ENCODE assay signal across 27 cellular contexts in the genomic region with DNA sequence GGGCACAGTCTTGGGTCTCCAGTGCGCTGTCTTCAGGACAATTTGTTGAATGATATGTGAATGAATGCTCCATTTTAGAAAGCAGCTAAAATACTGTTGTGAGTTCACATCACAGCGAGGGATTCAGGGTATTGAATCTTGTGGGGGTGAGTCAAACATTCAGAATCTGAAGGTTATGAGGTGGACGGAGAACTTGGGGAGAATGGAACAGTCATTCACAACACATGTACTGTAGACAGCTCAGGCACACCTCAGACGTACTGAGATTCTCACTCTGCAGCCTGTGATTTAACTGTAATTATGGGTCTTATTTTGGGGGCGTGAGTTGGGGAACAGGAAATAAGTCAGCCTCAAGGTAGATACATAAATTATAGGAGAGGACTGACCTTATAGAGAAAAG. TPM values are rescaled to one million over a fixed set of nuclear protein-coding genes. Genes with fewer than 3 reads are reported as not detected.
DNase-seq lines count a peak whose midpoint lies in the region; ATAC-seq and TF ChIP-seq lines count a peak whose summit lies in the region.
"Had no signal": no experiment of that assay in that cellular context is flagged by ENCODE, and none has a peak within 500 bp of the region (broad histone marks: within the 10 kb centered on the region; RNA-seq: fewer than 3 reads in every experiment).

No MANE protein-coding gene starts in this region.

- TF ChIP-seq CTCF in astrocyte of the cerebellum (IDR thresholded peaks at IDR 0.05; ENCODE audit: low read depth, low read length, missing control alignments), result no peak
- TF ChIP-seq CTCF in GM23338 (conservative IDR thresholded peaks at IDR 0.05; ENCODE audit: low read depth in 2 of 2), result no peak
- no peak for TF ChIP-seq CTCF in neural progenitor cell (IDR thresholded peaks at IDR 0.05)
- no peak for TF ChIP-seq CTCF in RWPE1 (conservative IDR thresholded peaks at IDR 0.05; ENCODE audit: low read depth)

- H3K4me3 Mint-ChIP-seq in GM23338 (no peak overlapping the region), neural progenitor cell (no peak overlapping the region)
- H3K4me3 Mint-ChIP-seq: activated T-cell treated with anti-CD3 and anti-CD28 coated beads, Interleukin-2, amount 50 U/mL, for 24 hours; central memory CD8-positive, alpha-beta T cell; natural killer cell treated with Interleukin-12 subunit alpha and Interleukin-12 subunit beta and Interleukin-15 and Interleukin-18, amount 100 ng/mL, for 72 hours had no signal

- DNase-seq in AG08396 (ENCODE audit: low spot score) (peak; percentile 20), HT1080 (ENCODE audit: low read depth) (peak; percentile 79), astrocyte of the cerebellum (ENCODE audit: low read depth) (peak; percentile 24), iris pigment epithelial cell (ENCODE audit: low read depth) (peak; percentile 89), GM23338 (ENCODE audit: low spot score) (no peak), neural progenitor cell (ENCODE audit: low spot score) (no peak), RWPE1 (ENCODE audit: low spot score) (no peak), ureter (ENCODE audit: low spot score) (no peak)
- DNase-seq: activated CD4-positive, alpha-beta T cell treated with anti-CD3 and anti-CD28 coated beads for 1 hour; activated CD8-positive, alpha-beta memory T cell treated with anti-CD3 and anti-CD28 coated beads for 24 hours; activated naive CD4-positive, alpha-beta T cell treated with Interleukin-2 at 50 U/mL for 16 hours; activated T-cell treated with anti-CD3 and anti-CD28 coated beads, Interleukin-2, amount 50 U/mL, for 24 hours; amygdala; Calu3; KBM-7; NCI-H1436 treated with DMSO at 0.1 percent for 48 hours; NCI-H526 treated with DMSO at 0.1 percent for 48 hours; right cardiac atrium; stimulated activated CD4-positive, alpha-beta T cell treated with anti-CD3 and anti-CD28 coated beads, Interleukin-12 subunit alpha, Interleukin-12 subunit beta, amount 100 ng/mL, for 4 hours; stimulated activated CD4-positive, alpha-beta T cell treated with anti-CD3 and anti-CD28 coated beads, Interleukin-4, amount 100 ng/mL, for 24 hours; stimulated activated naive CD4-positive, alpha-beta T cell had no signal

- H3K36me3 Mint-ChIP-seq in GM23338 (ENCODE audit: low read depth), result peaks cover 6% of the 10 kb centered on the region
- H3K36me3 Mint-ChIP-seq in neural progenitor cell, result peaks cover 4% of the 10 kb centered on the region

- no peak overlapping the region for H3K27ac Mint-ChIP-seq in GM23338
- no peak overlapping the region for H3K27ac Mint-ChIP-seq in neural progenitor cell
- H3K27ac Mint-ChIP-seq: activated T-cell treated with anti-CD3 and anti-CD28 coated beads, Interleukin-2, amount 50 U/mL, for 24 hours; natural killer cell treated with Interleukin-12 subunit alpha and Interleukin-12 subunit beta and Interleukin-15 and Interleukin-18, amount 100 ng/mL, for 72 hours had no signal

- POLR2A ChIA-PET in RWPE1 (lab: Yijun Ruan, JAX; ENCODE audit: low non-redundant PET), result no interaction called here

- no peaks in the 10 kb centered on the region for H3K79me2 ChIP-seq in GM23338 (replicated peaks; ENCODE audit: insufficient read depth)
- H3K79me2 ChIP-seq in neural progenitor cell (ENCODE audit: low read depth), result no peaks in the 10 kb centered on the region

- H3K4me1 ChIP-seq in GM23338 (ENCODE audit: insufficient read depth) (no peaks in the 10 kb centered on the region), neural progenitor cell (no peaks in the 10 kb centered on the region)

- peaks cover 2% of the 10 kb centered on the region for H3K27me3 Mint-ChIP-seq in GM23338 (ENCODE audit: insufficient read depth, low read depth, poor library complexity)
- peaks cover 5% of the 10 kb centered on the region for H3K27me3 Mint-ChIP-seq in neural progenitor cell (ENCODE audit: insufficient read depth, low read depth)
- H3K27me3 Mint-ChIP-seq: activated T-cell treated with anti-CD3 and anti-CD28 coated beads, Interleukin-2, amount 50 U/mL, for 24 hours; central memory CD8-positive, alpha-beta T cell had no signal

- H3F3A ChIP-seq in GM23338 (replicated peaks; ENCODE audit: low read depth), result no peaks in the 10 kb centered on the region
- no peaks in the 10 kb centered on the region for H3F3A ChIP-seq in neural progenitor cell (ENCODE audit: low read depth)

- H3K27ac ChIP-seq in GM23338 (ENCODE audit: low read depth) (no peak overlapping the region), neural progenitor cell (no peak overlapping the region), RWPE1 (no peak overlapping the region)
- H3K27ac ChIP-seq: C4-2B, parathyroid adenoma, thoracic aorta, vagina had no signal

- H3K9me3 Mint-ChIP-seq in GM23338, result peaks cover 3% of the 10 kb centered on the region; the same call in 2 of the 3 replicates
- peaks cover 2% of the 10 kb centered on the region for H3K9me3 Mint-ChIP-seq in neural progenitor cell
- H3K9me3 Mint-ChIP-seq: activated T-cell treated with anti-CD3 and anti-CD28 coated beads, Interleukin-2, amount 50 U/mL, for 24 hours; central memory CD8-positive, alpha-beta T cell had no signal

- H3K27me3 ChIP-seq in GM23338 (ENCODE audit: insufficient read depth) (no peaks in the 10 kb centered on the region), neural progenitor cell (no peaks in the 10 kb centered on the region)
- H3K27me3 ChIP-seq: vagina had no signal

- CTCF ChIA-PET in RWPE1 (lab: Yijun Ruan, JAX), result no interaction called here

- H3K36me3 ChIP-seq in GM23338 (ENCODE audit: insufficient read depth) (no peaks in the 10 kb centered on the region), neural progenitor cell (no peaks in the 10 kb centered on the region)
- H3K36me3 ChIP-seq: thoracic aorta, vagina had no signal

- ATAC-seq in GM23338, result no peak
- ATAC-seq: natural killer cell treated with Interleukin-12 subunit alpha and Interleukin-12 subunit beta and Interleukin-15 and Interleukin-18, amount 100 ng/mL, for 72 hours; right cardiac atrium had no signal

- no peaks in the 10 kb centered on the region for H3K9me2 ChIP-seq in GM23338 (ENCODE audit: insufficient read depth)

- no peak overlapping the region for H3K9ac ChIP-seq in neural progenitor cell
- H3K9ac ChIP-seq: parathyroid adenoma had no signal

- H3K4me2 ChIP-seq in GM23338 (no peak overlapping the region), neural progenitor cell (no peak overlapping the region)

- no peak overlapping the region for H2AFZ ChIP-seq in GM23338
- H2AFZ ChIP-seq in neural progenitor cell (replicated peaks), result no peak overlapping the region
- H2AFZ ChIP-seq: parathyroid adenoma had no signal

- in situ Hi-C loops in astrocyte of the cerebellum (cut with HindIII; ENCODE audit: low sequenced_read_pairs), result no loop called here

- H4K20me1 ChIP-seq in GM23338 (replicated peaks; ENCODE audit: insufficient read depth) (no peaks in the 10 kb centered on the region), neural progenitor cell (ENCODE audit: low read depth) (no peaks in the 10 kb centered on the region)

- H3K4me1 Mint-ChIP-seq in GM23338 (peaks cover 3% of the 10 kb centered on the region; the same call in 2 of the 3 replicates), neural progenitor cell (no peaks in the 10 kb centered on the region)

- H3K9me3 ChIP-seq in neural progenitor cell (ENCODE audit: low read depth), result no peaks in the 10 kb centered on the region
- H3K9me3 ChIP-seq: thoracic aorta, vagina had no signal

- H3K4me3 ChIP-seq in astrocyte of the cerebellum (ENCODE audit: low read depth, low read length), result no peak overlapping the region
- no peak overlapping the region for H3K4me3 ChIP-seq in GM23338
- no peak overlapping the region for H3K4me3 ChIP-seq in neural progenitor cell
- H3K4me3 ChIP-seq: thoracic aorta, vagina had no signal

TF ChIP-seq in GM23338, 12 proteins besides CTCF, POLR2A, EP300 and RAD21 (continues in another document):
- no peak for TF ChIP-seq STAT1 (IDR thresholded peaks at IDR 0.05; ENCODE audit: unreplicated experiment)
- TF ChIP-seq, protein P1, sequence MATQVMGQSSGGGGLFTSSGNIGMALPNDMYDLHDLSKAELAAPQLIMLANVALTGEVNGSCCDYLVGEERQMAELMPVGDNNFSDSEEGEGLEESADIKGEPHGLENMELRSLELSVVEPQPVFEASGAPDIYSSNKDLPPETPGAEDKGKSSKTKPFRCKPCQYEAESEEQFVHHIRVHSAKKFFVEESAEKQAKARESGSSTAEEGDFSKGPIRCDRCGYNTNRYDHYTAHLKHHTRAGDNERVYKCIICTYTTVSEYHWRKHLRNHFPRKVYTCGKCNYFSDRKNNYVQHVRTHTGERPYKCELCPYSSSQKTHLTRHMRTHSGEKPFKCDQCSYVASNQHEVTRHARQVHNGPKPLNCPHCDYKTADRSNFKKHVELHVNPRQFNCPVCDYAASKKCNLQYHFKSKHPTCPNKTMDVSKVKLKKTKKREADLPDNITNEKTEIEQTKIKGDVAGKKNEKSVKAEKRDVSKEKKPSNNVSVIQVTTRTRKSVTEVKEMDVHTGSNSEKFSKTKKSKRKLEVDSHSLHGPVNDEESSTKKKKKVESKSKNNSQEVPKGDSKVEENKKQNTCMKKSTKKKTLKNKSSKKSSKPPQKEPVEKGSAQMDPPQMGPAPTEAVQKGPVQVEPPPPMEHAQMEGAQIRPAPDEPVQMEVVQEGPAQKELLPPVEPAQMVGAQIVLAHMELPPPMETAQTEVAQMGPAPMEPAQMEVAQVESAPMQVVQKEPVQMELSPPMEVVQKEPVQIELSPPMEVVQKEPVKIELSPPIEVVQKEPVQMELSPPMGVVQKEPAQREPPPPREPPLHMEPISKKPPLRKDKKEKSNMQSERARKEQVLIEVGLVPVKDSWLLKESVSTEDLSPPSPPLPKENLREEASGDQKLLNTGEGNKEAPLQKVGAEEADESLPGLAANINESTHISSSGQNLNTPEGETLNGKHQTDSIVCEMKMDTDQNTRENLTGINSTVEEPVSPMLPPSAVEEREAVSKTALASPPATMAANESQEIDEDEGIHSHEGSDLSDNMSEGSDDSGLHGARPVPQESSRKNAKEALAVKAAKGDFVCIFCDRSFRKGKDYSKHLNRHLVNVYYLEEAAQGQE (IDR thresholded peaks at IDR 0.05; ENCODE audit: unreplicated experiment), result no peak

RNA-seq across cellular contexts. Expression of a gene that starts 13.9 kb away (rescaled TPM):
- total RNA-seq in HT1080 (2014; rRNA removed; shearing (Covaris generic)), result 10.9 and 12.4 TPM in 2 replicates
- polyA plus RNA-seq in HT1080 (2015; cell fraction: cytosol; rRNA removed), result 4.7 and 5.0 TPM in 2 replicates
- polyA plus RNA-seq in HT1080 (2015; cell fraction: nucleus; rRNA removed), result 15.3 and 16.2 TPM in 2 replicates
- total RNA-seq in GM23338 (2014; rRNA removed; shearing (Covaris generic)), result 6.3 and 8.9 TPM in 2 replicates
- polyA plus RNA-seq in GM23338 (2016; fragmentation: Nextera tagmentation; extraction: Ambion mirVana), result 1.9 and 2.3 TPM in 2 replicates
- total RNA-seq in neural progenitor cell (ENCODE audit: low replicate concordance) (9.4 and 12.3 TPM in 2 replicates), ureter (37.7 TPM)

Comparison
In these comparisons a context has a peak if more than half of its experiments do, and no peak if none do; other contexts are left out.
1. DNase-seq: peak in AG08396 (single experiment), HT1080 (single experiment), astrocyte of the cerebellum (single experiment) and iris pigment epithelial cell (single experiment); none in GM23338 (single experiment), neural progenitor cell (single experiment), RWPE1 (single experiment) and ureter (single experiment).